In the genomic region with DNA sequence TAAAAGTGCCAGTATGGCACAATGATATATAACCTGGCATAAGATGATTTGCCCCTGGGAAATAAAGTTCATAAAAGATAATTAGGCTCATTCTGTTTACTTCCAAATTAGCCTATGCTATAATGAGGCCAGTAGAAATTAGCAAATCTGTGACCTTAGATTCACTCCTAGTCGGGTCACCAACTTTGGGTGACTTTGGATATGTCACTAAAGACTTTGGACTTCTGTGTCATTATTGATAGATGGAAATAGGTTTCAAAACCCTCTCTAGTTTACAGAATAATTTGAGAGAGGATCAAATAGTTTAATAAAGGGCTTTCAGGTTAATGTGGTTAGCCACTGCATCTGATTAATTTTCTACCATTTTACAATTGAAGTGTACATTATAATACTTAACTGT, we compare ENCODE assay signal across 28 cellular contexts.
"Had no signal": no experiment of that assay in that cellular context is flagged by ENCODE, and none has a peak within 500 bp of the region (broad histone marks: within the 10 kb centered on the region; RNA-seq: fewer than 3 reads in every experiment).

No MANE protein-coding gene starts in this region.

- H3K27ac ChIP-seq: colonic mucosa, coronary artery, dorsolateral prefrontal cortex, epithelial cell of prostate, esophagus muscularis mucosa, esophagus squamous epithelium, foreskin keratinocyte, gastrocnemius medialis, gastroesophageal sphincter, heart left ventricle, heart right ventricle had no signal

- H3K4me1 ChIP-seq: colonic mucosa, esophagus muscularis mucosa, esophagus squamous epithelium, foreskin keratinocyte, gastrocnemius medialis, gastroesophageal sphincter, heart left ventricle, heart right ventricle had no signal

- H3K27ac Mint-ChIP-seq: dendritic cell treated with granulocyte-macrophage colony-stimulating factor and Interleukin-4, amounts not matched to agents 40 ng/mL and 50 ng/mL, for 4 days; effector memory CD8-positive, alpha-beta T cell; endodermal cell had no signal

- H3K36me3 ChIP-seq: colonic mucosa, esophagus muscularis mucosa, esophagus squamous epithelium, gastrocnemius medialis, gastroesophageal sphincter, heart left ventricle, heart right ventricle had no signal

- ATAC-seq: effector memory CD8-positive, alpha-beta T cell; esophagus mucosa; foreskin keratinocyte; gastrocnemius medialis; gastroesophageal sphincter; heart left ventricle; heart right ventricle had no signal

- H3K9me3 Mint-ChIP-seq: dendritic cell treated with granulocyte-macrophage colony-stimulating factor and Interleukin-4, amounts not matched to agents 40 ng/mL and 50 ng/mL, for 4 days; endodermal cell had no signal

- H3K27me3 Mint-ChIP-seq: dendritic cell treated with granulocyte-macrophage colony-stimulating factor and Interleukin-4, amounts not matched to agents 40 ng/mL and 50 ng/mL, for 4 days; effector memory CD8-positive, alpha-beta T cell had no signal

- H3K27me3 ChIP-seq: colonic mucosa, esophagus muscularis mucosa, esophagus squamous epithelium, foreskin keratinocyte, gastrocnemius medialis, gastroesophageal sphincter, heart left ventricle, heart right ventricle had no signal

- H3K4me3 Mint-ChIP-seq: dendritic cell treated with granulocyte-macrophage colony-stimulating factor and Interleukin-4, amounts not matched to agents 40 ng/mL and 50 ng/mL, for 4 days; effector memory CD8-positive, alpha-beta T cell; endodermal cell had no signal

- FAIRE-seq: colon, endometrium, endothelial cell of umbilical vein had no signal

- DNase-seq: colonic mucosa; cortex of kidney; dermis blood vessel endothelial cell; dorsolateral prefrontal cortex; effector CD4-positive, alpha-beta T cell; effector CD8-positive, alpha-beta T cell; effector memory CD4-positive, alpha-beta T cell; effector memory CD8-positive, alpha-beta T cell; endodermal cell; erythroblast; esophagus squamous epithelium; foreskin fibroblast; foreskin keratinocyte; foreskin melanocyte; gastrocnemius medialis; glutamatergic neuron; head of caudate nucleus; heart left ventricle; heart right ventricle had no signal

- H3K9me3 ChIP-seq: colonic mucosa, esophagus muscularis mucosa, esophagus squamous epithelium, gastrocnemius medialis, gastroesophageal sphincter, heart left ventricle, heart right ventricle had no signal

- H3K4me3 ChIP-seq: colonic mucosa, coronary artery, dorsolateral prefrontal cortex, esophagus muscularis mucosa, esophagus squamous epithelium, gastrocnemius medialis, gastroesophageal sphincter, heart left ventricle, heart right ventricle had no signal
